In genomic region chr13:33057019-33057785, GRCh38 we compare ENCODE assay signal across 8 cellular contexts. TPM values are rescaled to one million over a fixed set of nuclear protein-coding genes. Genes with fewer than 3 reads are reported as not detected.
DNase-seq lines count a peak whose midpoint lies in the region; ATAC-seq and TF ChIP-seq lines count a peak whose summit lies in the region.

No MANE protein-coding gene starts in this region.

- no peaks in the 10 kb centered on the region for H3K4me1 Mint-ChIP-seq in natural killer cell treated with Interleukin-12 subunit alpha and Interleukin-12 subunit beta and Interleukin-15 and Interleukin-18, amount 100 ng/mL, for 72 hours (ENCODE audit: low read depth in 2 of 2)

- H3K36me3 Mint-ChIP-seq in natural killer cell treated with Interleukin-12 subunit alpha and Interleukin-12 subunit beta and Interleukin-15 and Interleukin-18, amount 100 ng/mL, for 72 hours: no peaks in the 10 kb centered on the region

- ATAC-seq in GM21529 (IDR thresholded peaks at IDR 0.05; ENCODE audit: unreplicated experiment): no peak
- ATAC-seq in natural killer cell treated with Interleukin-12 subunit alpha and Interleukin-12 subunit beta and Interleukin-15 and Interleukin-18, amount 100 ng/mL, for 72 hours: no peak

- no peak overlapping the region for H3K27ac ChIP-seq in transverse colon

- no peak overlapping the region for H3K4me3 ChIP-seq in transverse colon

- no peak for TF ChIP-seq EP300 in transverse colon (IDR thresholded peaks at IDR 0.05; ENCODE audit: low read depth)

- 20 to 81% methylated on average over 2 to 9 of the region's 9 CpGs for WGBS in transverse colon (ENCODE audit: low coverage in 1 of 2), 2 donors

- no peaks in the 10 kb centered on the region for H3K27me3 Mint-ChIP-seq in natural killer cell treated with Interleukin-12 subunit alpha and Interleukin-12 subunit beta and Interleukin-15 and Interleukin-18, amount 100 ng/mL, for 72 hours

- peak; percentile 47 for DNase-seq in DMS53 (lab: John Stamatoyannopoulos, UW)
- DNase-seq in DMS53 treated with DMSO at 0.1 percent for 48 hours (lab: John Stamatoyannopoulos, UW; ENCODE audit: unreplicated experiment): no peak
- DNase-seq in OCI-M1 (lab: John Stamatoyannopoulos, UW): peak; percentile 55
- DNase-seq in glomerular visceral epithelial cell (ENCODE audit: extremely low spot score): peak; percentile 15
- no peak for DNase-seq in transverse colon
- DNase-seq in natural killer cell treated with Interleukin-12 subunit alpha and Interleukin-12 subunit beta and Interleukin-15 and Interleukin-18, amount 100 ng/mL, for 72 hours (ENCODE audit: low spot score): no peak
- DNase-seq in MV-4-11 (lab: John Stamatoyannopoulos, UW): no peak

- TF ChIP-seq CTCF in transverse colon (IDR thresholded peaks at IDR 0.05): peak in 4 of 5 experiments; percentile 13 to 40 (median 16)

- H3K4me1 ChIP-seq in transverse colon: peaks cover 0 to 10% (median 4%) of the 10 kb centered on the region in 4 donors

- no peaks in the 10 kb centered on the region for H3K27me3 ChIP-seq in transverse colon

- intact Hi-C loops in transverse colon (cut with DNase I; ENCODE audit: low total_unique reads): no loop called here

- H3K9me3 Mint-ChIP-seq in natural killer cell treated with Interleukin-12 subunit alpha and Interleukin-12 subunit beta and Interleukin-15 and Interleukin-18, amount 100 ng/mL, for 72 hours: no peaks in the 10 kb centered on the region

- no peak overlapping the region for H3K4me3 Mint-ChIP-seq in natural killer cell treated with Interleukin-12 subunit alpha and Interleukin-12 subunit beta and Interleukin-15 and Interleukin-18, amount 100 ng/mL, for 72 hours

- H3K27ac Mint-ChIP-seq in natural killer cell treated with Interleukin-12 subunit alpha and Interleukin-12 subunit beta and Interleukin-15 and Interleukin-18, amount 100 ng/mL, for 72 hours: no peak overlapping the region

- H3K36me3 ChIP-seq in transverse colon: no peaks in the 10 kb centered on the region

- in situ Hi-C loops in transverse colon (cut with MboI; ENCODE audit: low pct_ligation_motif_present in 1 of 4, low pct_unique_long_range_greater_than_20kb in 1 of 4, low sequenced_read_pairs in 3 of 4): no loop called here

- no peak for TF ChIP-seq POLR2A in transverse colon (IDR thresholded peaks at IDR 0.05)

- H3K9me3 ChIP-seq in transverse colon: no peaks in the 10 kb centered on the region

RNA-seq across cellular contexts. Expression of gene KL, which starts 41.0 kb away (rescaled TPM):
- 1 to 10 TPM in 3 of 4 donors, under 1 TPM in 1; 0.60 to 3.4 (median 1.2) TPM for total RNA-seq in transverse colon
- under 1 TPM in 1 of 2 donors, not detected in 1; 0.10 TPM for total RNA-seq in natural killer cell treated with Interleukin-12 subunit alpha and Interleukin-12 subunit beta and Interleukin-15 and Interleukin-18, amount 100 ng/mL, for 72 hours

Comparison
In these comparisons a context has a peak if more than half of its experiments do, and no peak if none do; other contexts are left out.
1. DNase-seq: peak in DMS53 (single experiment), OCI-M1 (single experiment) and glomerular visceral epithelial cell (single experiment); none in DMS53 treated with DMSO at 0.1 percent for 48 hours (single experiment), transverse colon (single experiment), natural killer cell treated with Interleukin-12 subunit alpha and Interleukin-12 subunit beta and Interleukin-15 and Interleukin-18, amount 100 ng/mL, for 72 hours (single experiment) and MV-4-11 (single experiment).